ENCODE assay signal across 13 cellular contexts in genomic region chr6:109318328-109318876, GRCh38.
DNase-seq lines count a peak whose midpoint lies in the region; ATAC-seq, FAIRE-seq and TF ChIP-seq lines count a peak whose summit lies in the region.
"Had no signal": no experiment of that assay in that cellular context is flagged by ENCODE, and none has a peak within 500 bp of the region (broad histone marks: within the 10 kb centered on the region; RNA-seq: fewer than 3 reads in every experiment).

No MANE protein-coding gene starts in this region.

- no peak overlapping the region for H2AFZ ChIP-seq in mammary epithelial cell (ENCODE audit: low read depth, low read length)

- H3K79me2 ChIP-seq in mammary epithelial cell (ENCODE audit: insufficient read depth, low read length): no peaks in the 10 kb centered on the region

- CTCF ChIA-PET in mammary epithelial cell (lab: Charles Lee; ENCODE audit: low non-redundant PET): no interaction called here

- dilution Hi-C loops in mammary epithelial cell (cut with HindIII; ENCODE audit: low sequenced_read_pairs): no loop called here

- H3K4me3 ChIP-seq in breast epithelium (no peak overlapping the region), mammary epithelial cell (replicated peaks in 1 of 3; ENCODE audit: insufficient read depth in 1 of 3, low read depth in 2 of 3, low read length in 3 of 3) (no peak overlapping the region), tibial nerve (no peak overlapping the region)

- H3K9me3 ChIP-seq in breast epithelium: no peaks in the 10 kb centered on the region
- H3K9me3 ChIP-seq in mammary epithelial cell (replicated peaks; ENCODE audit: insufficient read depth, low read length): no peaks in the 10 kb centered on the region
- no peaks in the 10 kb centered on the region for H3K9me3 ChIP-seq in tibial nerve

- TF ChIP-seq CTCF in breast epithelium (IDR thresholded peaks at IDR 0.05) (no peak), mammary epithelial cell (conservative IDR thresholded peaks at IDR 0.05 in 1 of 2, IDR thresholded peaks at IDR 0.05 in 1 of 2; ENCODE audit: extremely low read depth in 1 of 2, insufficient read depth in 1 of 2, low read depth in 1 of 2, low read length in 2 of 2) (no peak), tibial nerve (IDR thresholded peaks at IDR 0.05) (no peak)

- intact Hi-C loops in breast epithelium (cut with DNase I; ENCODE audit: low total_unique reads) (no loop called here), mammary epithelial cell (cut with micrococcal nuclease) (no loop called here)

- H3K4me1 ChIP-seq in breast epithelium: no peaks in the 10 kb centered on the region
- peaks cover 8% of the 10 kb centered on the region for H3K4me1 ChIP-seq in mammary epithelial cell (ENCODE audit: insufficient read depth, low read length)
- H3K4me1 ChIP-seq in tibial nerve: peaks cover 0 to 17% (median 3%) of the 10 kb centered on the region in 4 donors

- 83% methylated on average over 11 of the region's 11 CpGs for WGBS in mammary epithelial cell (ENCODE audit: low coverage, missing lambda C conversion rate)
- 37 to 51% methylated on average over 11 of the region's 11 CpGs for WGBS in tibial nerve, 2 donors

- H3K4me2 ChIP-seq in mammary epithelial cell (ENCODE audit: insufficient read depth, low read depth, low read length): no peak overlapping the region
- H3K4me2 ChIP-seq: KMS-11 had no signal

- ATAC-seq in GM21825 (IDR thresholded peaks at IDR 0.05; ENCODE audit: unreplicated experiment): no peak
- ATAC-seq: activated naive CD8-positive, alpha-beta T cell treated with anti-CD3 and anti-CD28 coated beads, Interleukin-2, amount 50 U/mL, for 24 hours had no signal

- H3K36me3 ChIP-seq in breast epithelium (no peaks in the 10 kb centered on the region), mammary epithelial cell (ENCODE audit: insufficient read depth, low read length) (no peaks in the 10 kb centered on the region), tibial nerve (no peaks in the 10 kb centered on the region)

- DNase-seq in breast epithelium (ENCODE audit: low spot score in 2 of 2): peak in 1 of 2 donors; percentile 30
- no peak for DNase-seq in mammary epithelial cell
- peak; percentile 86 for DNase-seq in midbrain (lab: John Stamatoyannopoulos, UW)
- peak; percentile 18 to 43 for DNase-seq in tibial nerve (ENCODE audit: low spot score in 2 of 2)
- DNase-seq in SHP77 treated with DMSO at 0.1 percent for 48 hours (lab: John Stamatoyannopoulos, UW): no peak
- no peak for DNase-seq in H54 (ENCODE audit: insufficient read length, low spot score)
- DNase-seq: activated CD4-positive, alpha-beta T cell treated with anti-CD3 and anti-CD28 coated beads for 4 hours; activated naive CD8-positive, alpha-beta T cell treated with anti-CD3 and anti-CD28 coated beads, Interleukin-2, amount 50 U/mL, for 24 hours; SIG-M5 had no signal

- H3K27ac ChIP-seq in breast epithelium (peak overlapping the region; percentile 14 to 64), mammary epithelial cell (ENCODE audit: insufficient read depth, low read depth, low read length) (no peak overlapping the region), angular gyrus (ENCODE audit: low read depth, low read length) (peak overlapping the region; percentile 98), tibial nerve (peak overlapping the region in 1 of 4 donors; percentile 35)
- H3K27ac ChIP-seq: epithelial cell of prostate, KMS-11 had no signal

- TF ChIP-seq POLR2A in breast epithelium (IDR thresholded peaks at IDR 0.05) (no peak), tibial nerve (IDR thresholded peaks at IDR 0.05) (no peak), H54 (IDR thresholded peaks at IDR 0.05; ENCODE audit: low read depth, low read length) (no peak)

- no peaks in the 10 kb centered on the region for H4K20me1 ChIP-seq in mammary epithelial cell (ENCODE audit: insufficient read depth, low read length)

- in situ Hi-C loops in mammary epithelial cell (cut with MboI; ENCODE audit: low sequenced_read_pairs in 2 of 2): no loop called here

- no peak for TF ChIP-seq EP300 in tibial nerve (IDR thresholded peaks at IDR 0.05)

- no peak overlapping the region for H3K9ac ChIP-seq in mammary epithelial cell (ENCODE audit: insufficient read depth, low read length)
- H3K9ac ChIP-seq: KMS-11 had no signal

- H3K27me3 ChIP-seq in breast epithelium (no peaks in the 10 kb centered on the region), mammary epithelial cell (ENCODE audit: insufficient read depth, low read length) (no peaks in the 10 kb centered on the region), tibial nerve (no peaks in the 10 kb centered on the region)

- BruUV-seq in mammary epithelial cell (replicated peaks; lab: Mats Ljungman, UMichigan): no TSS peak

- FAIRE-seq in H54 (lab: Jason Lieb, UNC): no peak

Comparison
In these comparisons a context has a peak if more than half of its experiments do, and no peak if none do; other contexts are left out.
1. DNase-seq: peak in midbrain (single experiment) and tibial nerve (2 of 2); none in mammary epithelial cell (single experiment), SHP77 treated with DMSO at 0.1 percent for 48 hours (single experiment) and H54 (single experiment).